10 cellular contexts compared by ENCODE assay signal in genomic region chr7:47255007-47255406, GRCh38.
DNase-seq lines count a peak whose midpoint lies in the region; ATAC-seq, FAIRE-seq and TF ChIP-seq lines count a peak whose summit lies in the region.
"Had no signal": no experiment of that assay in that cellular context is flagged by ENCODE, and none has a peak within 500 bp of the region (broad histone marks: within the 10 kb centered on the region; RNA-seq: fewer than 3 reads in every experiment).

No MANE protein-coding gene starts in this region.

- no peaks in the 10 kb centered on the region for H4K20me1 ChIP-seq in BLaER1

- H3K27ac ChIP-seq in BLaER1 (peak overlapping the region; percentile 78), pancreas (no peak overlapping the region)

- H3K4me3 ChIP-seq in BLaER1 (peak overlapping the region; percentile 69), NT2/D1 (ENCODE audit: insufficient read length, low read depth) (no peak overlapping the region), pancreas (no peak overlapping the region)

- WGBS in pancreas, 2 donors = 66 to 67% methylated on average over 7 of the region's 7 CpGs

- peak overlapping the region in 3 of 5 donors; percentile 16 to 81 (median 80) for H3K4me3 Mint-ChIP-seq in immature natural killer cell
- H3K4me3 Mint-ChIP-seq in activated T-cell treated with anti-CD3 and anti-CD28 coated beads, Interleukin-2, amount 50 U/mL, for 24 hours = no peak overlapping the region

- H3K4me2 ChIP-seq in BLaER1 = peak overlapping the region; percentile 88

- H3K4me1 ChIP-seq in BLaER1 (peaks cover 35% of the 10 kb centered on the region), NT2/D1 (ENCODE audit: insufficient read depth, insufficient read length) (no peaks in the 10 kb centered on the region), pancreas (peaks cover 0 to 8% (median 0%) of the 10 kb centered on the region in 3 donors)

- in situ Hi-C loops in ACHN (cut with HindIII; ENCODE audit: low pct_ligation_motif_present, low pct_unique_long_range_greater_than_20kb, low sequenced_read_pairs) = loop anchor here (25.0 kb wide), 1 partner anchor 93 kb away; no protein-coding TSS in a partner anchor

- H3K4me1 Mint-ChIP-seq in immature natural killer cell = peaks cover 19 to 25% of the 10 kb centered on the region in 2 donors
- peaks cover 10% of the 10 kb centered on the region for H3K4me1 Mint-ChIP-seq in activated T-cell treated with anti-CD3 and anti-CD28 coated beads, Interleukin-2, amount 50 U/mL, for 24 hours (ENCODE audit: low read depth)

- no peak for TF ChIP-seq CTCF in pancreas (IDR thresholded peaks at IDR 0.05)

- no peaks in the 10 kb centered on the region for H3K36me3 Mint-ChIP-seq in immature natural killer cell
- no peaks in the 10 kb centered on the region for H3K36me3 Mint-ChIP-seq in activated T-cell treated with anti-CD3 and anti-CD28 coated beads, Interleukin-2, amount 50 U/mL, for 24 hours (ENCODE audit: low read depth)

- ATAC-seq in pancreas = peak in 3 of 4 donors; percentile 11 to 15 (median 14)

- DNase-seq in NT2/D1 (ENCODE audit: low read depth, low spot score) (no peak), immature natural killer cell (no peak), pancreas (no peak), head of caudate nucleus (no peak), NCI-H1694 (lab: John Stamatoyannopoulos, UW) (no peak), ACHN (no peak)
- DNase-seq in activated T-cell treated with anti-CD3 and anti-CD28 coated beads, Interleukin-2, amount 50 U/mL, for 24 hours = no peak

- H3K36me3 ChIP-seq in BLaER1 (no peaks in the 10 kb centered on the region), NT2/D1 (ENCODE audit: insufficient read depth, insufficient read length, low read length) (no peaks in the 10 kb centered on the region), pancreas (no peaks in the 10 kb centered on the region)

- no peaks in the 10 kb centered on the region for H3K9me3 Mint-ChIP-seq in immature natural killer cell
- peaks cover 3% of the 10 kb centered on the region for H3K9me3 Mint-ChIP-seq in activated T-cell treated with anti-CD3 and anti-CD28 coated beads, Interleukin-2, amount 50 U/mL, for 24 hours

- H3K27ac Mint-ChIP-seq in immature natural killer cell = no peak overlapping the region
- no peak overlapping the region for H3K27ac Mint-ChIP-seq in activated T-cell treated with anti-CD3 and anti-CD28 coated beads, Interleukin-2, amount 50 U/mL, for 24 hours
- H3K27ac Mint-ChIP-seq: activated naive CD4-positive, alpha-beta T cell treated with anti-CD3 and anti-CD28 coated beads, Interleukin-2, amount 50 U/mL, for 72 hours had no signal

- H3K9ac ChIP-seq in BLaER1 (peak overlapping the region; percentile 75; the same call in 1 of the 2 replicates), NT2/D1 (ENCODE audit: insufficient read length, low read depth) (peak overlapping the region; percentile 66)

- H3K27me3 ChIP-seq in BLaER1 (no peaks in the 10 kb centered on the region), NT2/D1 (ENCODE audit: insufficient read depth, insufficient read length) (peaks cover 20% of the 10 kb centered on the region), pancreas (no peaks in the 10 kb centered on the region)

- H3K27me3 Mint-ChIP-seq in immature natural killer cell (ENCODE audit: low read depth in 3 of 3) = peaks cover 3 to 9% (median 3%) of the 10 kb centered on the region in 3 donors
- peaks cover 45% of the 10 kb centered on the region for H3K27me3 Mint-ChIP-seq in activated T-cell treated with anti-CD3 and anti-CD28 coated beads, Interleukin-2, amount 50 U/mL, for 24 hours

- H3K9me3 ChIP-seq in BLaER1 = peaks cover 10% of the 10 kb centered on the region
- H3K9me3 ChIP-seq in NT2/D1 (ENCODE audit: insufficient read depth, low read length) = no peaks in the 10 kb centered on the region
- H3K9me3 ChIP-seq in pancreas = no peaks in the 10 kb centered on the region

- intact Hi-C loops in pancreas (cut with DNase I) (loop anchor here in 1 of 3 donors (10.0 kb wide), 1 partner anchor 1340 kb away; no protein-coding TSS in a partner anchor), head of caudate nucleus (cut with DNase I) (no loop called here)

- no peak for FAIRE-seq in pancreas (lab: Jason Lieb, UNC)
- FAIRE-seq: endometrium had no signal
